Comparison of ENCODE assay signal across 16 cellular contexts in genomic region chr3:150107429-150108175, GRCh38.
DNase-seq lines count a peak whose midpoint lies in the region; TF ChIP-seq lines count a peak whose summit lies in the region.
"Had no signal": no experiment of that assay in that cellular context is flagged by ENCODE, and none has a peak within 500 bp of the region (broad histone marks: within the 10 kb centered on the region; RNA-seq: fewer than 3 reads in every experiment).

No MANE protein-coding gene starts in this region.

- no peak overlapping the region for H3K14ac ChIP-seq in neuronal stem cell (ENCODE audit: low read length)

- no peaks in the 10 kb centered on the region for H3K27me3 ChIP-seq in neuronal stem cell (ENCODE audit: control insufficient read depth in 3 of 3, insufficient read depth in 3 of 3, low read depth in 1 of 3, low read length in 3 of 3)
- no peaks in the 10 kb centered on the region for H3K27me3 ChIP-seq in H7 (ENCODE audit: control insufficient read depth, insufficient read depth, low read length)
- H3K27me3 ChIP-seq: gastrocnemius medialis, ovary, Peyer's patch, spleen, uterus had no signal

- no peak overlapping the region for H4K8ac ChIP-seq in neuronal stem cell (ENCODE audit: low read depth, low read length)

- no peaks in the 10 kb centered on the region for H3K79me1 ChIP-seq in neuronal stem cell (ENCODE audit: low read depth, low read length)

- peaks cover 16 to 31% of the 10 kb centered on the region in 2 donors for H3K4me1 ChIP-seq in neuronal stem cell (ENCODE audit: control insufficient read depth in 2 of 2, insufficient read depth in 1 of 2, low read depth in 1 of 2, low read length in 2 of 2)
- H3K4me1 ChIP-seq: Peyer's patch, spleen, uterus had no signal

- H3K18ac ChIP-seq in neuronal stem cell (ENCODE audit: low read length) = no peak overlapping the region

- no peak overlapping the region for H3K4ac ChIP-seq in neuronal stem cell (ENCODE audit: low read length)

- H2BK120ac ChIP-seq in neuronal stem cell (ENCODE audit: low read depth, low read length) = no peak overlapping the region

- DNase-seq in DMS 273 treated with DMSO at 0.1 percent for 48 hours (lab: John Stamatoyannopoulos, UW) (peak; percentile 47), NCI-H446 treated with DMSO at 0.1 percent for 48 hours (lab: John Stamatoyannopoulos, UW) (peak; percentile 51), choroid plexus epithelial cell (ENCODE audit: low read depth) (peak; percentile 55), neuronal stem cell (ENCODE audit: low spot score) (peak; percentile 26), HK-2 (ENCODE audit: unreplicated experiment) (no peak), H7 (no peak), activated gamma-delta T cell (lab: John Stamatoyannopoulos, UW) (no peak), NOMO-1 (lab: John Stamatoyannopoulos, UW; ENCODE audit: unreplicated experiment in 2 of 2) (no peak)
- DNase-seq: activated CD4-positive, alpha-beta T cell treated with anti-CD3 and anti-CD28 coated beads for 1 hour; gastrocnemius medialis; ovary; Peyer's patch; spleen; stimulated activated naive CD4-positive, alpha-beta T cell; uterus had no signal

- peak overlapping the region; percentile 74 for H3K27ac ChIP-seq in neuronal stem cell (replicated peaks; ENCODE audit: low read length)
- H3K27ac ChIP-seq: gastrocnemius medialis, ovary, Peyer's patch, spleen, uterus had no signal

- no peak overlapping the region for H3K23ac ChIP-seq in neuronal stem cell (ENCODE audit: low read depth, low read length, poor library complexity)

- H2BK15ac ChIP-seq in neuronal stem cell (ENCODE audit: low read length) = no peak overlapping the region

- WGBS in neuronal stem cell (ENCODE audit: extremely low coverage in 2 of 2, insufficient read length in 2 of 2, insufficient replicate concordance in 1 of 2), 2 donors = no CpG with 5 or more reads among the region's 5 CpGs

- H2BK5ac ChIP-seq in neuronal stem cell (ENCODE audit: low read length) = no peak overlapping the region

- TF ChIP-seq CTCF in choroid plexus epithelial cell (conservative IDR thresholded peaks at IDR 0.05; ENCODE audit: low read depth, low read length) = no peak

- H3K4me2 ChIP-seq in neuronal stem cell (ENCODE audit: insufficient read depth, low read length, poor library complexity, severe bottlenecking) = peak overlapping the region; percentile 19

- no peak overlapping the region for H2BK12ac ChIP-seq in neuronal stem cell (ENCODE audit: low read length)

- no peak overlapping the region for H4K91ac ChIP-seq in neuronal stem cell (ENCODE audit: low read depth, low read length, poor library complexity)

- H3K4me3 ChIP-seq in choroid plexus epithelial cell (ENCODE audit: low read depth, low read length) = no peak overlapping the region
- peak overlapping the region in 1 of 2 donors; percentile 24 for H3K4me3 ChIP-seq in neuronal stem cell (ENCODE audit: low read length in 2 of 2)
- H3K4me3 ChIP-seq in H7 (ENCODE audit: insufficient read depth, low read depth, low read length) = no peak overlapping the region
- H3K4me3 ChIP-seq: gastrocnemius medialis, K562, ovary, Peyer's patch, spleen, uterus had no signal

- H3K36me3 ChIP-seq in neuronal stem cell (replicated peaks in 1 of 2; ENCODE audit: control insufficient read depth in 2 of 2, insufficient read depth in 2 of 2, low read length in 2 of 2) (no peaks in the 10 kb centered on the region), H7 (replicated peaks; ENCODE audit: control insufficient read depth, insufficient read depth, low read length) (no peaks in the 10 kb centered on the region)
- H3K36me3 ChIP-seq: gastrocnemius medialis, ovary, Peyer's patch, spleen, uterus had no signal

- H2AFZ ChIP-seq in neuronal stem cell (ENCODE audit: low read length) = peak overlapping the region; percentile 74

- no peaks in the 10 kb centered on the region for H3K9me3 ChIP-seq in neuronal stem cell (replicated peaks in 1 of 2; ENCODE audit: control insufficient read depth in 2 of 2, insufficient read depth in 1 of 2, low read depth in 1 of 2, low read length in 2 of 2)
- H3K9me3 ChIP-seq: gastrocnemius medialis, ovary, Peyer's patch, spleen, uterus had no signal

- H3K9ac ChIP-seq in neuronal stem cell (ENCODE audit: low read depth, low read length, poor library complexity) = no peak overlapping the region

- no peak overlapping the region for H2AK5ac ChIP-seq in neuronal stem cell (ENCODE audit: low read depth, low read length)

Comparison
In these comparisons a context has a peak if more than half of its experiments do, and no peak if none do; other contexts are left out.
1. DNase-seq: peak in DMS 273 treated with DMSO at 0.1 percent for 48 hours (single experiment), NCI-H446 treated with DMSO at 0.1 percent for 48 hours (single experiment), choroid plexus epithelial cell (single experiment) and neuronal stem cell (single experiment); none in HK-2 (single experiment), H7 (single experiment), activated gamma-delta T cell (single experiment) and NOMO-1 (0 of 2).